ENCODE assay signal across 1 cellular context in genomic region chr18:64972545-64972944, GRCh38.
TF ChIP-seq lines count a peak whose summit lies in the region.

No MANE protein-coding gene starts in this region.

TF ChIP-seq in GM23338, 12 proteins besides CTCF, POLR2A, EP300 and RAD21 (continued from another document):
- TF ChIP-seq ZNF462 (CRISPR knock-in tag; IDR thresholded peaks at IDR 0.05): no peak
- TF ChIP-seq ZNF331 (CRISPR knock-in tag; IDR thresholded peaks at IDR 0.05; ENCODE audit: low read depth): no peak
- no peak for TF ChIP-seq EZH2 (IDR thresholded peaks at IDR 0.05; ENCODE audit: low read depth, unreplicated experiment)
- no peak for TF ChIP-seq EZH2phosphoT487 (IDR thresholded peaks at IDR 0.05; ENCODE audit: unreplicated experiment)
- TF ChIP-seq NANOG (IDR thresholded peaks at IDR 0.05; ENCODE audit: borderline replicate concordance): no peak
- no peak for TF ChIP-seq POLR2AphosphoS5 (IDR thresholded peaks at IDR 0.05; ENCODE audit: low read depth)
